8 cellular contexts compared by ENCODE assay signal in the genomic region with DNA sequence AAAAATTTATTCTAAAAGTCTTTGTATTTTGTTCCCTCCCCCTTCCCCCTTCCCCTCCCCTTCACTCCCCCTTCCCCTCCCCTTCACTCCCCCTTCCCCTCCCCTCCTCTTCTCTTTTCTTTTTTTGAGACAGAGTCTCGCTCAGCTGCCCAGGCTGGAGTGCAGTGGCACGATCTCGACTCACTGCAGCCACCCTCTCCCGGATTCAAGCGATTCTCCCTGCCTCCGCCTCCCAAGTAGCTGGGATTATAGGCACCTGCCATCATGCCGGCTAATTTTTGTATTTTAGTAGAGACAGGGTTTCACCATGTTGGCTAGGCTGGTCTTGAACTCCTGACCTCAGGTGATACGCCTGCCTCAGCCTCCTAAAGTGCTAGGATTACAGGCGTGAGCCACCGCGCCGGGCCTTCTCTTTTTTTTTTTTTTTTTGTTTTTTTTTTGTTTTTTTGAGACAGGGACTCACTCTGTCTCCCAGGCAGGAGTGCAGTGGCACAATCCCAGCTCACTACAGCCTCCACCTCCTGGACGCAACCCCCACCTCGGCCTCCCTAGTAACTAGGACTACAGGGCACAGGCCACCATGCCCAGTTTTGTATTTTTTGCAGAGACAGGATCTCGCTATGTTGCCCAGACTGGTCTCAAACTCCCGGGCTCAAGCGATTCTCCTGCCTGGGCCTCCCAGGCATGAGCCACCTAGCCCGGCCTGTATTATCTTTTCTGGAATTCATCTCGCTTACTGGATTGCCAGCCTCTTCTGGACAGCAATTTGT. TPM values are rescaled to one million over a fixed set of nuclear protein-coding genes. Genes with fewer than 3 reads are reported as not detected.
A peak's percentile ranks its signal among the peaks of the same experiment; 100 is the strongest.
DNase-seq lines count a peak whose midpoint lies in the region; ATAC-seq and TF ChIP-seq lines count a peak whose summit lies in the region.

No MANE protein-coding gene starts in this region.

- H3K4me3 ChIP-seq in Karpas-422 (ENCODE audit: low read length) (peak overlapping the region; percentile 89), aorta (ENCODE audit: low read length in 2 of 2) (peak overlapping the region in 1 of 2 donors; percentile 64)

- ATAC-seq in naive B cell (ENCODE audit: low read depth in 2 of 2) (no peak), aorta (ENCODE audit: low FRiP score) (no peak), HG03442 (IDR thresholded peaks at IDR 0.05; ENCODE audit: unreplicated experiment) (no peak)

- intact Hi-C loops in aorta (cut with DNase I) = loop anchor here in 1 of 2 donors (2.0 kb wide), 1 partner anchor 33 kb away; the partner anchor contains the start of gene SNX3

- H3K9me2 ChIP-seq in Karpas-422 (replicated peaks; ENCODE audit: insufficient read depth, low read length) = no peaks in the 10 kb centered on the region

- peaks cover 16 to 29% (median 18%) of the 10 kb centered on the region in 3 donors for H3K4me1 Mint-ChIP-seq in naive B cell

- no peaks in the 10 kb centered on the region for H3K9me3 ChIP-seq in Karpas-422 (ENCODE audit: low read length)
- H3K9me3 ChIP-seq in aorta (ENCODE audit: control insufficient read depth, low read length) = no peaks in the 10 kb centered on the region

- no peak overlapping the region for H2AFZ ChIP-seq in Karpas-422 (ENCODE audit: low read length)

- H3K36me3 ChIP-seq in Karpas-422 (ENCODE audit: insufficient read depth, low read length) (no peaks in the 10 kb centered on the region), aorta (ENCODE audit: control insufficient read depth in 1 of 2, insufficient read depth in 2 of 2, low read length in 1 of 2) (no peaks in the 10 kb centered on the region)

- H3K27me3 ChIP-seq in Karpas-422 (ENCODE audit: low read length) (no peaks in the 10 kb centered on the region), aorta (ENCODE audit: control insufficient read depth in 1 of 2, insufficient read depth in 2 of 2, low read length in 1 of 2) (no peaks in the 10 kb centered on the region)

- H3K27me3 Mint-ChIP-seq in naive B cell = no peaks in the 10 kb centered on the region

- no peaks in the 10 kb centered on the region for H3K9me3 Mint-ChIP-seq in naive B cell

- 0 out of 2 replicates have a peak, but pooled peaks cover 5% of the 10 kb centered on the region for H3K79me2 ChIP-seq in Karpas-422 (ENCODE audit: low read length)

- H3K27ac ChIP-seq in C4-2B (peak overlapping the region; percentile 94), Karpas-422 (ENCODE audit: low read length) (no peak overlapping the region), caudate nucleus (ENCODE audit: low read depth, low read length) (peak overlapping the region; percentile 94), aorta (ENCODE audit: low read depth in 1 of 2, low read length in 2 of 2) (no peak overlapping the region)

- peak overlapping the region; percentile 90 for H3K9ac ChIP-seq in Karpas-422 (ENCODE audit: low read length)

- H3K4me1 ChIP-seq in Karpas-422 (ENCODE audit: low read length) (peaks cover 17% of the 10 kb centered on the region), aorta (ENCODE audit: control insufficient read depth in 1 of 2, insufficient read depth in 2 of 2, low read length in 2 of 2) (no peaks in the 10 kb centered on the region)

- H3K4me3 Mint-ChIP-seq in naive B cell = peak overlapping the region; percentile 94 to 99 (median 98)

- no peaks in the 10 kb centered on the region for H3K36me3 Mint-ChIP-seq in naive B cell

- WGBS in aorta, 2 donors = 92 to 94% methylated on average over 18 to 19 of the region's 19 CpGs

- peak overlapping the region; percentile 79 for H3K4me2 ChIP-seq in Karpas-422 (ENCODE audit: low read depth, low read length, poor library complexity, severe bottlenecking)

- H4K20me1 ChIP-seq in Karpas-422 (ENCODE audit: insufficient read depth, low read depth, low read length) = no peaks in the 10 kb centered on the region

- H3K27ac Mint-ChIP-seq in naive B cell = peak overlapping the region; percentile 99 to 100 (median 99)

- peak; percentile 40 for DNase-seq in Karpas-422
- DNase-seq in caudate nucleus (lab: John Stamatoyannopoulos, UW) = peak in 2 of 61 donors; percentile 7 to 16
- DNase-seq in naive B cell = peak; percentile 1
- DNase-seq in NCI-H1417 treated with DMSO at 0.1 percent for 48 hours (lab: John Stamatoyannopoulos, UW) = no peak
- DNase-seq in activated CD4-positive, CD25-positive, alpha-beta regulatory T cell treated with anti-CD3 and anti-CD28 coated beads, Interleukin-2, amount 50 U/mL, for 72 hours = no peak
- DNase-seq in aorta = no peak

- TF ChIP-seq CTCF in C4-2B (conservative IDR thresholded peaks at IDR 0.05) = no peak

RNA-seq across cellular contexts. Expression of gene AFG1L, which starts 1.1 kb away (rescaled TPM):
- 1.4 and 6.1 TPM in 2 replicates for total RNA-seq in Karpas-422 (2014; rRNA removed; shearing (Covaris generic); ENCODE audit: low replicate concordance)
- polyA plus RNA-seq in naive B cell (ENCODE audit: low read depth in 6 of 6) (1 to 10 TPM; 2.6 to 6.8 (median 4.5) TPM), aorta (1 to 10 TPM in 1 of 2 donors, under 1 TPM in 1; 0.95 to 9.8 TPM)
- 1 to 10 TPM; 5.1 to 5.7 TPM for total RNA-seq in aorta

RNA-seq across cellular contexts. Expression of gene SNX3, which starts 32.9 kb away (rescaled TPM):
- 90.8 and 177 TPM in 2 replicates for total RNA-seq in Karpas-422 (2014; rRNA removed; shearing (Covaris generic); ENCODE audit: low replicate concordance)
- polyA plus RNA-seq in naive B cell (ENCODE audit: low read depth in 6 of 6) = 100 to 1,000 TPM; 601 to 963 (median 659) TPM
- 100 to 1,000 TPM; 148 to 156 TPM for total RNA-seq in aorta
- 100 to 1,000 TPM; 224 to 328 TPM for polyA plus RNA-seq in aorta

Comparison
In these comparisons a context has a peak if more than half of its experiments do, and no peak if none do; other contexts are left out.
1. H3K27ac ChIP-seq: peak in C4-2B (single experiment) and caudate nucleus (single experiment); none in Karpas-422 (single experiment) and aorta (0 of 2).
2. DNase-seq: peak in Karpas-422 (single experiment) and naive B cell (single experiment); none in NCI-H1417 treated with DMSO at 0.1 percent for 48 hours (single experiment), activated CD4-positive, CD25-positive, alpha-beta regulatory T cell treated with anti-CD3 and anti-CD28 coated beads, Interleukin-2, amount 50 U/mL, for 72 hours (single experiment) and aorta (0 of 2).